8 cellular contexts compared by ENCODE assay signal in genomic region chr16:87461466-87461975, GRCh38. TPM values are rescaled to one million over a fixed set of nuclear protein-coding genes. Genes with fewer than 3 reads are reported as not detected.
DNase-seq lines count a peak whose midpoint lies in the region; ATAC-seq, FAIRE-seq and TF ChIP-seq lines count a peak whose summit lies in the region.

No MANE protein-coding gene starts in this region.

- H3K4me1 ChIP-seq in uterus = peaks cover 10 to 23% of the 10 kb centered on the region in 2 donors

- peak overlapping the region; percentile 10 to 98 for H3K27ac ChIP-seq in uterus

- in situ Hi-C loops in Caki2 (cut with HindIII; ENCODE audit: low pct_unique_long_range_greater_than_20kb, low sequenced_read_pairs) = no loop called here

- H3K4me3 ChIP-seq in bronchial epithelial cell (ENCODE audit: low read depth, low read length) = no peak overlapping the region
- H3K4me3 ChIP-seq in uterus = no peak overlapping the region

- FAIRE-seq in bronchial epithelial cell (lab: Jason Lieb, UNC) = no peak

- TF ChIP-seq CTCF in bronchial epithelial cell (IDR thresholded peaks at IDR 0.05; ENCODE audit: insufficient read depth, low read length, severe bottlenecking) = peak; percentile 70
- peak in 2 of 4 experiments; percentile 16 to 33 for TF ChIP-seq CTCF in uterus (IDR thresholded peaks at IDR 0.05)

- H3K9me3 ChIP-seq in uterus = no peaks in the 10 kb centered on the region

- H3K27me3 ChIP-seq in bronchial epithelial cell (ENCODE audit: control insufficient read depth, insufficient read depth, low read length) (no peaks in the 10 kb centered on the region), uterus (no peaks in the 10 kb centered on the region)

- peaks cover 2% of the 10 kb centered on the region for H3K36me3 ChIP-seq in bronchial epithelial cell (ENCODE audit: control insufficient read depth, insufficient read depth, low read length)
- H3K36me3 ChIP-seq in uterus = no peaks in the 10 kb centered on the region

- ATAC-seq in GM21825 (IDR thresholded peaks at IDR 0.05; ENCODE audit: unreplicated experiment) = no peak

- intact Hi-C loops in uterus (cut with DNase I; ENCODE audit: low total_unique reads) = no loop called here

- DNase-seq in Caki2 (ENCODE audit: low read depth) (peak; percentile 93), HCEC 1CT (peak; percentile 32), NCI-H69 (lab: John Stamatoyannopoulos, UW) (peak; percentile 93), bronchial epithelial cell (ENCODE audit: low read depth) (peak; percentile 94), kidney tubule cell (ENCODE audit: low spot score) (peak; percentile 97), uterus (peak; percentile 37 to 40), Kasumi-1 (lab: John Stamatoyannopoulos, UW) (no peak)

- TF ChIP-seq POLR2A in uterus (IDR thresholded peaks at IDR 0.05) = peak in 1 of 2 donors; percentile 18

RNA-seq across cellular contexts. Expression of gene ZCCHC14, which starts 31.3 kb away (rescaled TPM):
- 4.4 and 4.8 TPM in 2 replicates for total RNA-seq in Caki2 (2014; rRNA removed; shearing (Covaris generic); ENCODE audit: low replicate concordance)
- total RNA-seq in bronchial epithelial cell (2.9 and 4.2 TPM in 2 replicates), uterus (10 to 100 TPM in 3 of 4 donors, 1 to 10 TPM in 1; 9.2 to 33.0 (median 20.6) TPM)

Comparison
In these comparisons a context has a peak if more than half of its experiments do, and no peak if none do; other contexts are left out.
1. DNase-seq: peak in Caki2 (single experiment), HCEC 1CT (single experiment), NCI-H69 (single experiment), bronchial epithelial cell (single experiment), kidney tubule cell (single experiment) and uterus (2 of 2); none in Kasumi-1 (0 of 2).